ENCODE assay signal across 2 cellular contexts in the genomic region with DNA sequence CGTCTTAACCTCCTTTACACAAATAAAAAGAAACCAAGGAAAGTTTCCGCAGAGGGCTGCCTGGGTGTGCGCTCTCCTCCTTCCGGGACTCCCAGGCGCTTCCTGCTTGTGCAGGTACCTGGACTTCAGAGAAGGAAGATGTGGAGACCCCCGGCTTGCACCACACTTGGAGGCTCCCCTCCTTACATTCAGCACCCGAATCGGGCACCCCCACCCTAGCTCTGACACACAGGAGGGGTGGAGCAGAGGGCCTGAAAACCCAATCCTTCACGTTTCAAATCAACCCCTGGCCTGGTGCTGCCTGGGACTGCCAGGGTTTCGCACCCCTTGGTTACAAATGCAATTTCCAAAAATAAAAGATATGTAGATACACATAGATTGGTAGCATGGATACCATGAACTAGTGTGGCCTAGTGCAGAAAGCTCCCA.
TF ChIP-seq lines count a peak whose summit lies in the region.

No MANE protein-coding gene starts in this region.

TF ChIP-seq in SK-N-SH, 30 proteins besides CTCF, POLR2A, EP300 and RAD21 (continued from another document):
- TF ChIP-seq TAF1 (IDR thresholded peaks at IDR 0.05; ENCODE audit: borderline replicate concordance, low read depth, low read length) (no peak), JUND (IDR thresholded peaks at IDR 0.05) (no peak), YY1 (IDR thresholded peaks at IDR 0.05; ENCODE audit: low read depth) (no peak), RXRA (IDR thresholded peaks at IDR 0.05; ENCODE audit: borderline replicate concordance, low read depth) (no peak), TCF12 (IDR thresholded peaks at IDR 0.05) (no peak), RFX5 (IDR thresholded peaks at IDR 0.05; ENCODE audit: low read length) (no peak), FOXM1 (IDR thresholded peaks at IDR 0.05; ENCODE audit: low read depth) (no peak)
- TF ChIP-seq, protein P1, sequence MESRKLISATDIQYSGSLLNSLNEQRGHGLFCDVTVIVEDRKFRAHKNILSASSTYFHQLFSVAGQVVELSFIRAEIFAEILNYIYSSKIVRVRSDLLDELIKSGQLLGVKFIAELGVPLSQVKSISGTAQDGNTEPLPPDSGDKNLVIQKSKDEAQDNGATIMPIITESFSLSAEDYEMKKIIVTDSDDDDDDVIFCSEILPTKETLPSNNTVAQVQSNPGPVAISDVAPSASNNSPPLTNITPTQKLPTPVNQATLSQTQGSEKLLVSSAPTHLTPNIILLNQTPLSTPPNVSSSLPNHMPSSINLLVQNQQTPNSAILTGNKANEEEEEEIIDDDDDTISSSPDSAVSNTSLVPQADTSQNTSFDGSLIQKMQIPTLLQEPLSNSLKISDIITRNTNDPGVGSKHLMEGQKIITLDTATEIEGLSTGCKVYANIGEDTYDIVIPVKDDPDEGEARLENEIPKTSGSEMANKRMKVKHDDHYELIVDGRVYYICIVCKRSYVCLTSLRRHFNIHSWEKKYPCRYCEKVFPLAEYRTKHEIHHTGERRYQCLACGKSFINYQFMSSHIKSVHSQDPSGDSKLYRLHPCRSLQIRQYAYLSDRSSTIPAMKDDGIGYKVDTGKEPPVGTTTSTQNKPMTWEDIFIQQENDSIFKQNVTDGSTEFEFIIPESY (IDR thresholded peaks at IDR 0.05; ENCODE audit: borderline replicate concordance, low read depth): no peak
- TF ChIP-seq, protein P2, sequence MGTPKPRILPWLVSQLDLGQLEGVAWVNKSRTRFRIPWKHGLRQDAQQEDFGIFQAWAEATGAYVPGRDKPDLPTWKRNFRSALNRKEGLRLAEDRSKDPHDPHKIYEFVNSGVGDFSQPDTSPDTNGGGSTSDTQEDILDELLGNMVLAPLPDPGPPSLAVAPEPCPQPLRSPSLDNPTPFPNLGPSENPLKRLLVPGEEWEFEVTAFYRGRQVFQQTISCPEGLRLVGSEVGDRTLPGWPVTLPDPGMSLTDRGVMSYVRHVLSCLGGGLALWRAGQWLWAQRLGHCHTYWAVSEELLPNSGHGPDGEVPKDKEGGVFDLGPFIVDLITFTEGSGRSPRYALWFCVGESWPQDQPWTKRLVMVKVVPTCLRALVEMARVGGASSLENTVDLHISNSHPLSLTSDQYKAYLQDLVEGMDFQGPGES (IDR thresholded peaks at IDR 0.05; ENCODE audit: low read depth, low read length): no peak
- TF ChIP-seq, protein P3, sequence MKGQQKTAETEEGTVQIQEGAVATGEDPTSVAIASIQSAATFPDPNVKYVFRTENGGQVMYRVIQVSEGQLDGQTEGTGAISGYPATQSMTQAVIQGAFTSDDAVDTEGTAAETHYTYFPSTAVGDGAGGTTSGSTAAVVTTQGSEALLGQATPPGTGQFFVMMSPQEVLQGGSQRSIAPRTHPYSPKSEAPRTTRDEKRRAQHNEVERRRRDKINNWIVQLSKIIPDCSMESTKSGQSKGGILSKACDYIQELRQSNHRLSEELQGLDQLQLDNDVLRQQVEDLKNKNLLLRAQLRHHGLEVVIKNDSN (IDR thresholded peaks at IDR 0.05; ENCODE audit: borderline replicate concordance, low read depth): no peak

TF ChIP-seq in SK-N-SH treated with all-trans-retinoic acid at 6 μM for 48 hours, 23 proteins besides CTCF, POLR2A, EP300 and RAD21:
- TF ChIP-seq, protein P4, sequence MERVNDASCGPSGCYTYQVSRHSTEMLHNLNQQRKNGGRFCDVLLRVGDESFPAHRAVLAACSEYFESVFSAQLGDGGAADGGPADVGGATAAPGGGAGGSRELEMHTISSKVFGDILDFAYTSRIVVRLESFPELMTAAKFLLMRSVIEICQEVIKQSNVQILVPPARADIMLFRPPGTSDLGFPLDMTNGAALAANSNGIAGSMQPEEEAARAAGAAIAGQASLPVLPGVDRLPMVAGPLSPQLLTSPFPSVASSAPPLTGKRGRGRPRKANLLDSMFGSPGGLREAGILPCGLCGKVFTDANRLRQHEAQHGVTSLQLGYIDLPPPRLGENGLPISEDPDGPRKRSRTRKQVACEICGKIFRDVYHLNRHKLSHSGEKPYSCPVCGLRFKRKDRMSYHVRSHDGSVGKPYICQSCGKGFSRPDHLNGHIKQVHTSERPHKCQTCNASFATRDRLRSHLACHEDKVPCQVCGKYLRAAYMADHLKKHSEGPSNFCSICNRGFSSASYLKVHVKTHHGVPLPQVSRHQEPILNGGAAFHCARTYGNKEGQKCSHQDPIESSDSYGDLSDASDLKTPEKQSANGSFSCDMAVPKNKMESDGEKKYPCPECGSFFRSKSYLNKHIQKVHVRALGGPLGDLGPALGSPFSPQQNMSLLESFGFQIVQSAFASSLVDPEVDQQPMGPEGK (CRISPR knock-in tag; IDR thresholded peaks at IDR 0.05; ENCODE audit: borderline replicate concordance): no peak
- no peak for TF ChIP-seq ARNTL (CRISPR knock-in tag; IDR thresholded peaks at IDR 0.05; ENCODE audit: borderline replicate concordance, low read depth)
- TF ChIP-seq BACH2 (CRISPR knock-in tag; IDR thresholded peaks at IDR 0.05; ENCODE audit: borderline replicate concordance): no peak
- TF ChIP-seq CSDC2 (CRISPR knock-in tag; IDR thresholded peaks at IDR 0.05): no peak
- TF ChIP-seq TOX (CRISPR knock-in tag; IDR thresholded peaks at IDR 0.05; ENCODE audit: borderline replicate concordance): no peak
- TF ChIP-seq, protein P5, sequence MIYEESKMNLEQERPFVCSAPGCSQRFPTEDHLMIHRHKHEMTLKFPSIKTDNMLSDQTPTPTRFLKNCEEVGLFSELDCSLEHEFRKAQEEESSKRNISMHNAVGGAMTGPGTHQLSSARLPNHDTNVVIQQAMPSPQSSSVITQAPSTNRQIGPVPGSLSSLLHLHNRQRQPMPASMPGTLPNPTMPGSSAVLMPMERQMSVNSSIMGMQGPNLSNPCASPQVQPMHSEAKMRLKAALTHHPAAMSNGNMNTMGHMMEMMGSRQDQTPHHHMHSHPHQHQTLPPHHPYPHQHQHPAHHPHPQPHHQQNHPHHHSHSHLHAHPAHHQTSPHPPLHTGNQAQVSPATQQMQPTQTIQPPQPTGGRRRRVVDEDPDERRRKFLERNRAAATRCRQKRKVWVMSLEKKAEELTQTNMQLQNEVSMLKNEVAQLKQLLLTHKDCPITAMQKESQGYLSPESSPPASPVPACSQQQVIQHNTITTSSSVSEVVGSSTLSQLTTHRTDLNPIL (CRISPR knock-in tag; IDR thresholded peaks at IDR 0.05; ENCODE audit: low read depth): no peak
- no peak for TF ChIP-seq PPARA (CRISPR knock-in tag; IDR thresholded peaks at IDR 0.05; ENCODE audit: borderline replicate concordance)
- TF ChIP-seq ZC3H10 (CRISPR knock-in tag; IDR thresholded peaks at IDR 0.05): no peak
- no peak for TF ChIP-seq SNAI2 (CRISPR knock-in tag; IDR thresholded peaks at IDR 0.05)
- no peak for TF ChIP-seq ESRRG (CRISPR knock-in tag; IDR thresholded peaks at IDR 0.05)
- TF ChIP-seq, protein P6, sequence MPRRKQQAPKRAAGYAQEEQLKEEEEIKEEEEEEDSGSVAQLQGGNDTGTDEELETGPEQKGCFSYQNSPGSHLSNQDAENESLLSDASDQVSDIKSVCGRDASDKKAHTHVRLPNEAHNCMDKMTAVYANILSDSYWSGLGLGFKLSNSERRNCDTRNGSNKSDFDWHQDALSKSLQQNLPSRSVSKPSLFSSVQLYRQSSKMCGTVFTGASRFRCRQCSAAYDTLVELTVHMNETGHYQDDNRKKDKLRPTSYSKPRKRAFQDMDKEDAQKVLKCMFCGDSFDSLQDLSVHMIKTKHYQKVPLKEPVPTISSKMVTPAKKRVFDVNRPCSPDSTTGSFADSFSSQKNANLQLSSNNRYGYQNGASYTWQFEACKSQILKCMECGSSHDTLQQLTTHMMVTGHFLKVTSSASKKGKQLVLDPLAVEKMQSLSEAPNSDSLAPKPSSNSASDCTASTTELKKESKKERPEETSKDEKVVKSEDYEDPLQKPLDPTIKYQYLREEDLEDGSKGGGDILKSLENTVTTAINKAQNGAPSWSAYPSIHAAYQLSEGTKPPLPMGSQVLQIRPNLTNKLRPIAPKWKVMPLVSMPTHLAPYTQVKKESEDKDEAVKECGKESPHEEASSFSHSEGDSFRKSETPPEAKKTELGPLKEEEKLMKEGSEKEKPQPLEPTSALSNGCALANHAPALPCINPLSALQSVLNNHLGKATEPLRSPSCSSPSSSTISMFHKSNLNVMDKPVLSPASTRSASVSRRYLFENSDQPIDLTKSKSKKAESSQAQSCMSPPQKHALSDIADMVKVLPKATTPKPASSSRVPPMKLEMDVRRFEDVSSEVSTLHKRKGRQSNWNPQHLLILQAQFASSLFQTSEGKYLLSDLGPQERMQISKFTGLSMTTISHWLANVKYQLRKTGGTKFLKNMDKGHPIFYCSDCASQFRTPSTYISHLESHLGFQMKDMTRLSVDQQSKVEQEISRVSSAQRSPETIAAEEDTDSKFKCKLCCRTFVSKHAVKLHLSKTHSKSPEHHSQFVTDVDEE (CRISPR knock-in tag; IDR thresholded peaks at IDR 0.05): no peak
- TF ChIP-seq RARB (CRISPR knock-in tag; IDR thresholded peaks at IDR 0.05): no peak
- TF ChIP-seq ZNF565 (CRISPR knock-in tag; conservative IDR thresholded peaks at IDR 0.05; ENCODE audit: low read depth): no peak
- TF ChIP-seq ZFP3 (CRISPR knock-in tag; IDR thresholded peaks at IDR 0.05): no peak
- TF ChIP-seq ZNF8 (CRISPR knock-in tag; IDR thresholded peaks at IDR 0.05): no peak
- TF ChIP-seq, protein P7, sequence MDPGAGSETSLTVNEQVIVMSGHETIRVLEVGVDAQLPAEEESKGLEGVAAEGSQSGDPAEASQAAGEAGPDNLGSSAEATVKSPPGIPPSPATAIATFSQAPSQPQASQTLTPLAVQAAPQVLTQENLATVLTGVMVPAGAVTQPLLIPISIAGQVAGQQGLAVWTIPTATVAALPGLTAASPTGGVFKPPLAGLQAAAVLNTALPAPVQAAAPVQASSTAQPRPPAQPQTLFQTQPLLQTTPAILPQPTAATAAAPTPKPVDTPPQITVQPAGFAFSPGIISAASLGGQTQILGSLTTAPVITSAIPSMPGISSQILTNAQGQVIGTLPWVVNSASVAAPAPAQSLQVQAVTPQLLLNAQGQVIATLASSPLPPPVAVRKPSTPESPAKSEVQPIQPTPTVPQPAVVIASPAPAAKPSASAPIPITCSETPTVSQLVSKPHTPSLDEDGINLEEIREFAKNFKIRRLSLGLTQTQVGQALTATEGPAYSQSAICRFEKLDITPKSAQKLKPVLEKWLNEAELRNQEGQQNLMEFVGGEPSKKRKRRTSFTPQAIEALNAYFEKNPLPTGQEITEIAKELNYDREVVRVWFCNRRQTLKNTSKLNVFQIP (CRISPR knock-in tag; IDR thresholded peaks at IDR 0.05; ENCODE audit: borderline replicate concordance, low read depth): no peak
- TF ChIP-seq GLIS3 (CRISPR knock-in tag; IDR thresholded peaks at IDR 0.05): no peak
- no peak for TF ChIP-seq ZNF70 (CRISPR knock-in tag; IDR thresholded peaks at IDR 0.05)
- no peak for TF ChIP-seq TCF4 (CRISPR knock-in tag; IDR thresholded peaks at IDR 0.05; ENCODE audit: borderline replicate concordance)
TF ChIP-seq in SK-N-SH treated with all-trans-retinoic acid at 6 μM for 48 hours: peak in this region for 0.
